Comparison of ENCODE assay signal across 8 cellular contexts in the genomic region with DNA sequence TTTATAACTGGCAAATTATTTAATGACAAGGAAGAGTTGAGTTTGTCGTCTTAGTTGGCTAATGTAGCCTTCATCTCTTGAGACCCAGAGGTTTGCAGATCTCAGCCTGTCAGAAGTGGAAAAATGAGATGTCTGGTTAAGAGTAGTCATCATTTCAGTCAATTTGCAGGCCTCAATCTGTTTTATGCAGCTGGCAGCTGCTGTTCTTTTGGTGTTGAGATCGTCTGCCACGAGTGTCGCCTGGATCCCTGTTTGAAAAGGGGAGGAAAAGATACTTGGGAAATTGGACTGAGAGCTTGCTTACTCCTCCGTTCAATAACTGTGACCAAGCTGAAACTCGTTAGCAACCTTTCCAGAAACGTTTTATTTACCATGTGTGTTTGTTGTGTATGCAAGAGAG. TPM values are rescaled to one million over a fixed set of nuclear protein-coding genes. Genes with fewer than 3 reads are reported as not detected.
A peak's percentile ranks its signal among the peaks of the same experiment; 100 is the strongest.
DNase-seq lines count a peak whose midpoint lies in the region; ATAC-seq, FAIRE-seq and TF ChIP-seq lines count a peak whose summit lies in the region.

No MANE protein-coding gene starts in this region.

- peak overlapping the region; percentile 88 for H3K4me3 Mint-ChIP-seq in activated naive CD4-positive, alpha-beta T cell treated with anti-CD3 and anti-CD28 coated beads, Interleukin-2, amount 50 U/mL, for 24 hours
- H3K4me3 Mint-ChIP-seq in astrocyte (ENCODE audit: unreplicated experiment): peak overlapping the region; percentile 99
- H3K4me3 Mint-ChIP-seq in type B pancreatic cell: peak overlapping the region; percentile 97

- H3K27me3 Mint-ChIP-seq in activated naive CD4-positive, alpha-beta T cell treated with anti-CD3 and anti-CD28 coated beads, Interleukin-2, amount 50 U/mL, for 24 hours: peaks cover 40% of the 10 kb centered on the region
- no peaks in the 10 kb centered on the region for H3K27me3 Mint-ChIP-seq in astrocyte (ENCODE audit: low read depth, unreplicated experiment)
- peaks cover 13% of the 10 kb centered on the region for H3K27me3 Mint-ChIP-seq in type B pancreatic cell

- no peaks in the 10 kb centered on the region for H4K20me1 ChIP-seq in astrocyte (ENCODE audit: insufficient read depth, low read length)

- FAIRE-seq in astrocyte (lab: Jason Lieb, UNC) (no peak), small intestine (lab: Jason Lieb, UNC) (no peak)

- H3K9me3 ChIP-seq in astrocyte (ENCODE audit: insufficient read depth, low read depth, low read length): no peaks in the 10 kb centered on the region
- H3K9me3 ChIP-seq in right lobe of liver: no peaks in the 10 kb centered on the region
- H3K9me3 ChIP-seq in small intestine (ENCODE audit: control insufficient read depth, low read depth): no peaks in the 10 kb centered on the region

- peak overlapping the region; percentile 99 for H3K27ac ChIP-seq in astrocyte (ENCODE audit: low read depth, low read length)
- peak overlapping the region; percentile 70 to 91 (median 79) for H3K27ac ChIP-seq in right lobe of liver
- H3K27ac ChIP-seq in small intestine (ENCODE audit: low read depth in 1 of 2, low read length in 1 of 2): peak overlapping the region in 1 of 2 donors; percentile 9

- no peak overlapping the region for H3K27ac Mint-ChIP-seq in activated naive CD4-positive, alpha-beta T cell treated with anti-CD3 and anti-CD28 coated beads, Interleukin-2, amount 50 U/mL, for 24 hours
- peak overlapping the region; percentile 91 for H3K27ac Mint-ChIP-seq in astrocyte (ENCODE audit: unreplicated experiment)
- H3K27ac Mint-ChIP-seq in type B pancreatic cell: peak overlapping the region; percentile 86

- H3K36me3 Mint-ChIP-seq in activated naive CD4-positive, alpha-beta T cell treated with anti-CD3 and anti-CD28 coated beads, Interleukin-2, amount 50 U/mL, for 24 hours: no peaks in the 10 kb centered on the region
- peaks cover 3% of the 10 kb centered on the region for H3K36me3 Mint-ChIP-seq in astrocyte (ENCODE audit: low read depth, unreplicated experiment)
- peaks cover 3% of the 10 kb centered on the region for H3K36me3 Mint-ChIP-seq in type B pancreatic cell

- DNase-seq in activated naive CD4-positive, alpha-beta T cell treated with anti-CD3 and anti-CD28 coated beads, Interleukin-2, amount 50 U/mL, for 16 hours: no peak
- DNase-seq in astrocyte (ENCODE audit: low read depth): no peak
- no peak for DNase-seq in right lobe of liver
- DNase-seq in type B pancreatic cell (ENCODE audit: extremely low spot score, unreplicated experiment): no peak
- no peak for DNase-seq in UCSD-AML1 (lab: John Stamatoyannopoulos, UW; ENCODE audit: unreplicated experiment)
- DNase-seq in small intestine: no peak

- H2AFZ ChIP-seq in astrocyte (ENCODE audit: low read depth, low read length): no peak overlapping the region

- no peak for ATAC-seq in right lobe of liver
- ATAC-seq in HG02763 (IDR thresholded peaks at IDR 0.05; ENCODE audit: unreplicated experiment): no peak

- peak overlapping the region; percentile 99 for H3K9ac ChIP-seq in astrocyte (ENCODE audit: low read length)

- TF ChIP-seq POLR2A in right lobe of liver (IDR thresholded peaks at IDR 0.05): no peak

- TF ChIP-seq CTCF in astrocyte (IDR thresholded peaks at IDR 0.05; ENCODE audit: insufficient read depth, low read depth, low read length): no peak
- TF ChIP-seq CTCF in right lobe of liver (IDR thresholded peaks at IDR 0.05): no peak
- TF ChIP-seq CTCF in type B pancreatic cell (conservative IDR thresholded peaks at IDR 0.05): no peak

- peaks cover 15% of the 10 kb centered on the region for H3K4me1 Mint-ChIP-seq in activated naive CD4-positive, alpha-beta T cell treated with anti-CD3 and anti-CD28 coated beads, Interleukin-2, amount 50 U/mL, for 24 hours
- H3K4me1 Mint-ChIP-seq in astrocyte (ENCODE audit: low read depth, unreplicated experiment) (peaks cover 52% of the 10 kb centered on the region), type B pancreatic cell (ENCODE audit: unreplicated experiment) (peaks cover 47% of the 10 kb centered on the region)

- intact Hi-C loops in right lobe of liver (cut with DNase I): no loop called here

- peaks cover 74% of the 10 kb centered on the region for H3K79me2 ChIP-seq in astrocyte (ENCODE audit: insufficient read depth, low read length)

- H3K27me3 ChIP-seq in astrocyte (ENCODE audit: insufficient read depth, low read length) (no peaks in the 10 kb centered on the region), right lobe of liver (no peaks in the 10 kb centered on the region), small intestine (ENCODE audit: control insufficient read depth in 2 of 2, insufficient read depth in 2 of 2, low read length in 2 of 2) (peaks cover 0 to 4% of the 10 kb centered on the region in 2 donors)

- H3K4me3 ChIP-seq in astrocyte (ENCODE audit: insufficient read depth, low read depth, low read length) (peak overlapping the region; percentile 89), right lobe of liver (peak overlapping the region in 1 of 3 donors; percentile 73), small intestine (ENCODE audit: low read depth in 1 of 2, low read length in 2 of 2) (no peak overlapping the region)

- H3K4me1 ChIP-seq in astrocyte (ENCODE audit: insufficient read depth, low read length) (peaks cover 54% of the 10 kb centered on the region), right lobe of liver (peaks cover 0 to 48% (median 13%) of the 10 kb centered on the region in 4 donors), small intestine (ENCODE audit: control insufficient read depth in 2 of 2, insufficient read depth in 1 of 2, low read depth in 1 of 2, low read length in 1 of 2) (peaks cover 0 to 8% of the 10 kb centered on the region in 2 donors)

- 31% methylated on average over 7 of the region's 7 CpGs for WGBS in right lobe of liver (ENCODE audit: insufficient coverage, low coverage, low lambda C conversion rate, missing lambda C conversion rate)
- WGBS in small intestine, 3 donors: 48 to 52% (median 50%) methylated on average over 7 of the region's 7 CpGs

- H3K9me3 Mint-ChIP-seq in activated naive CD4-positive, alpha-beta T cell treated with anti-CD3 and anti-CD28 coated beads, Interleukin-2, amount 50 U/mL, for 24 hours: no peaks in the 10 kb centered on the region
- H3K9me3 Mint-ChIP-seq in astrocyte (ENCODE audit: unreplicated experiment) (no peaks in the 10 kb centered on the region), type B pancreatic cell (no peaks in the 10 kb centered on the region)

- H3K4me2 ChIP-seq in astrocyte (ENCODE audit: low read length): peak overlapping the region; percentile 95

- H3K36me3 ChIP-seq in astrocyte (ENCODE audit: insufficient read depth, low read length) (no peaks in the 10 kb centered on the region), right lobe of liver (no peaks in the 10 kb centered on the region), small intestine (ENCODE audit: control insufficient read depth in 2 of 2, insufficient read depth in 2 of 2, low read length in 2 of 2) (no peaks in the 10 kb centered on the region)

RNA-seq across cellular contexts. Expression of a gene that starts 2.3 kb away (rescaled TPM):
- total RNA-seq in astrocyte: 170 and 171 TPM in 2 replicates
- 10 to 100 TPM; 21.9 to 40.6 (median 31.2) TPM for total RNA-seq in right lobe of liver
- total RNA-seq in type B pancreatic cell (ENCODE audit: low replicate concordance): 33.2 and 43.5 TPM in 2 replicates
- polyA plus RNA-seq in small intestine: 1 to 10 TPM; 1.1 to 7.7 (median 1.4) TPM
